Comparison of ENCODE assay signal across 15 cellular contexts in the genomic region with DNA sequence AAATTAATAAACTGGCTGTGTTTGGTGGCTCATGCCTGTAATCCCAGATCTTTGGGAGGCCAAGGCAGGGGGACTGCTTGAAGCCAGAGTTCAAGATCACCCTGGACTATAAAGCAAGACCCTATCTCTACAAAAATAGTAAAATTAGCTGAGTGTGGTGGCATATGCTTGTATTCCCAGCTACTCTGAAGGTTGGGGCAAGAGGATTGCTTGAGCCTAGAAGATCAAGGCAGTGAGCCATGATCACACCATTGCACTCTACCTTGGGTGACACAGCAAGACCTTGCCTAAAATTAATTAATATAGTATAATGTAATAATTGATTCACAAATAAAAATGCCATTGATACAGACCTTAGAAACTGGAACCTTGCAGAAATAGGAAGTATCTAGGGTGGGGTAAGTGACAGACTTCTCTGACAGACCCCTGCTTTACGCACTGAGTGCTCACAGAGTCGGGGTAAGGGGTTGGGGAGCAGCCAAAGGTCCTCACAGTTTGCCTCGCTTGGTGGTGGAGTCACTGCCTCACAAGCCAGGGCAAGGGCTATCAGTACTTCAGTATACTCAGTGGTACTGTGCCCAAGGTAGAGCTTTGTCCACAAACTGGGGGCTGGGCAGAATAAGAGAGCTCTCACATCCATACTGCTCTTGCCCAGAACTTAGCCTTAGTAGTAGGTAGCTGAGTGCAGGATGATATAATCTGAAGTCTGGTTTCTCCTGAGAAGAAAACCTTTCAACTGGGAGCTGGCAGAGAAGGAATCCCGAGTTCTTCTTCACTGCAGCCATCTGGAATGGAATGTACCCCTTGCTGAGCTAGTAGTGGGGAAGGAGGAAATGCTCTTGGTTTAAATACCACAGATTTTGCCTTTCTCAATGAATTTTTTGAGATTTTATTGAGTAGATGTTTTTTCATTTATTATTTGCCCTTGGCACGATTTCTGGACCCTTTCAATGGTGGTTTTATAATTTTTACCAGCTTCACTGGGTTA.
A peak's percentile ranks its signal among the peaks of the same experiment; 100 is the strongest.
DNase-seq lines count a peak whose midpoint lies in the region; ATAC-seq and TF ChIP-seq lines count a peak whose summit lies in the region.
"Had no signal": no experiment of that assay in that cellular context is flagged by ENCODE, and none has a peak within 500 bp of the region (broad histone marks: within the 10 kb centered on the region; RNA-seq: fewer than 3 reads in every experiment).

No MANE protein-coding gene starts in this region.

- peak; percentile 71 for DNase-seq in ACHN
- peak; percentile 4 for DNase-seq in HFFc6
- DNase-seq in cerebellar cortex (ENCODE audit: low spot score) = peak; percentile 21
- peak; percentile 77 for DNase-seq in iris pigment epithelial cell (ENCODE audit: low read depth)
- DNase-seq in endothelial cell (ENCODE audit: low spot score) = no peak
- DNase-seq: activated CD4-positive, alpha-beta memory T cell treated with anti-CD3 and anti-CD28 coated beads, Interleukin-2, amount 10 ng/mL, durations not matched to agents 7 days and 5 days; hippocampal formation; NCI-H1930; NCI-H82; testis had no signal

- no peaks in the 10 kb centered on the region for H3K27me3 Mint-ChIP-seq in HFFc6 (ENCODE audit: insufficient read depth)
- H3K27me3 Mint-ChIP-seq in endothelial cell (ENCODE audit: unreplicated experiment) = no peaks in the 10 kb centered on the region
- H3K27me3 Mint-ChIP-seq: activated CD4-positive, alpha-beta memory T cell treated with anti-CD3 and anti-CD28 coated beads, Interleukin-2, amount 10 ng/mL, durations not matched to agents 7 days and 5 days; memory B cell had no signal

- H3K36me3 Mint-ChIP-seq in HFFc6 (ENCODE audit: low read depth) (peaks cover 4% of the 10 kb centered on the region; the same call in 1 of the 2 replicates), endothelial cell (ENCODE audit: low read depth, unreplicated experiment) (no peaks in the 10 kb centered on the region)

- no peak for ATAC-seq in HG03175 (IDR thresholded peaks at IDR 0.05; ENCODE audit: unreplicated experiment)
- ATAC-seq in GM21515 (IDR thresholded peaks at IDR 0.05; ENCODE audit: unreplicated experiment) = no peak
- no peak for ATAC-seq in HG02571 (IDR thresholded peaks at IDR 0.05; ENCODE audit: unreplicated experiment)

- TF ChIP-seq CTCF in HFFc6 (IDR thresholded peaks at IDR 0.05) = no peak
- no peak for TF ChIP-seq CTCF in endothelial cell (IDR thresholded peaks at IDR 0.05; ENCODE audit: unreplicated experiment)

- H3K27ac Mint-ChIP-seq in HFFc6 (no peak overlapping the region), endothelial cell (ENCODE audit: unreplicated experiment) (no peak overlapping the region)
- H3K27ac Mint-ChIP-seq: activated CD4-positive, alpha-beta memory T cell treated with anti-CD3 and anti-CD28 coated beads, Interleukin-2, amount 10 ng/mL, durations not matched to agents 7 days and 5 days; activated T-helper 2 cell treated with anti-CD3 and anti-CD28 coated beads, Interferon-gamma antibody, Interleukin-2, Interleukin-4, amounts not matched to agents 10 μg/mL and 5 μg/mL and 100 μg/mL, durations not matched to agents 14 hours and 24 hours and 36 hours; memory B cell had no signal

- peaks cover 20% of the 10 kb centered on the region; the same call in 1 of the 2 replicates for H3K4me1 Mint-ChIP-seq in HFFc6 (ENCODE audit: low read depth)
- no peaks in the 10 kb centered on the region for H3K4me1 Mint-ChIP-seq in endothelial cell (ENCODE audit: unreplicated experiment)
- H3K4me1 Mint-ChIP-seq: activated CD4-positive, alpha-beta memory T cell treated with anti-CD3 and anti-CD28 coated beads, Interleukin-2, amount 10 ng/mL, durations not matched to agents 7 days and 5 days; memory B cell had no signal

- in situ Hi-C loops in ACHN (cut with HindIII; ENCODE audit: low pct_ligation_motif_present, low pct_unique_long_range_greater_than_20kb, low sequenced_read_pairs) = no loop called here

- no peaks in the 10 kb centered on the region for H3K9me3 Mint-ChIP-seq in HFFc6
- H3K9me3 Mint-ChIP-seq in endothelial cell (ENCODE audit: unreplicated experiment) = no peaks in the 10 kb centered on the region
- H3K9me3 Mint-ChIP-seq: activated CD4-positive, alpha-beta memory T cell treated with anti-CD3 and anti-CD28 coated beads, Interleukin-2, amount 10 ng/mL, durations not matched to agents 7 days and 5 days; activated T-helper 2 cell treated with anti-CD3 and anti-CD28 coated beads, Interferon-gamma antibody, Interleukin-2, Interleukin-4, amounts not matched to agents 10 μg/mL and 5 μg/mL and 100 μg/mL, durations not matched to agents 14 hours and 24 hours and 36 hours; memory B cell had no signal

- H3K4me3 Mint-ChIP-seq in HFFc6 (no peak overlapping the region), endothelial cell (ENCODE audit: unreplicated experiment) (no peak overlapping the region)
- H3K4me3 Mint-ChIP-seq: activated CD4-positive, alpha-beta memory T cell treated with anti-CD3 and anti-CD28 coated beads, Interleukin-2, amount 10 ng/mL, durations not matched to agents 7 days and 5 days; memory B cell had no signal
